In the genomic region with DNA sequence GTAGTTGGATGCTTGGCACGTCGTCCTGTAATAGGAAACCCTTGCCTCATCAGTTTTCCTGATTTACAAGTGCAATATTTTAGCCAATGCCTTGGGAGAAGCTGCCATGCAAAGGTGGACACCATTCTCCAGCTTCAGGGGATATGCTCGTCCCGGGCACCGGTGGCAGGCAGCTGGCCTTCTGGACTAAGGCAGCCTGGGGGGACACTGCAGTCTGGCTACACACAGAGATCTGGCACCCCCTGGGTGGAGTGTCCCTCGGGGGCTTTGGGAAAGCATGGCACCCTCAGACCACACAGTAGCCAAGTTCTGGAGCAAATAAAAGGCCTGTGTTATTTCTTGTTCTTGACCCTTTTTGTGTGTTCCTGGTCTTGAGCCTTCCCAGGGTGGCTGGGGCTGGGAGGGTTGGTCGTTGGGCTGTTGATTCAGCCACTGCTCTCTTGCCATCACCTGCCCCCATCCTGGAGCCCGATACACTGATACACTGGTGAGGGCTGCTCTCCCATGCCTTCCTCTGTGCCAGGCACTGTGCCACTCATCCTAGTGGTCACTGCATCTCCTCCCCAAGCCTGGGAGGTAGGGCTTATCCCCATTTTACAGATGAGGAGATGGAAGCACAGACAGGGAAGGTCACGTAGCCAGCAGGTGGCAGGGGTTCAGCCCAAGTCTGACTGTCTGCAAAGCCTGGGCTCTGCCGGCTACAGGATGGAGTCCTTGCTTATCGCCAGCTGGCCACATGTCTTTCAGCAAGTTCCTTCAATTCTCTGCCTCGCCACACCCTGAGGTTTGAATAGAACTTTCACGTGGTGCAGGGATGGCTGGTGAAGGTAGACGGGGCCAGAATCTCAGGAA, we compare ENCODE assay signal across 17 cellular contexts.
A peak's percentile ranks its signal among the peaks of the same experiment; 100 is the strongest.
DNase-seq lines count a peak whose midpoint lies in the region; ATAC-seq and TF ChIP-seq lines count a peak whose summit lies in the region.
"Had no signal": no experiment of that assay in that cellular context is flagged by ENCODE, and none has a peak within 500 bp of the region (broad histone marks: within the 10 kb centered on the region; RNA-seq: fewer than 3 reads in every experiment).

No MANE protein-coding gene starts in this region.

- TF ChIP-seq POLR2A in upper lobe of left lung (IDR thresholded peaks at IDR 0.05) (no peak), thyroid gland (IDR thresholded peaks at IDR 0.05) (no peak)

- H3K9me3 ChIP-seq in mesenchymal stem cell (ENCODE audit: control insufficient read depth, low read length) (no peaks in the 10 kb centered on the region), upper lobe of left lung (no peaks in the 10 kb centered on the region), thyroid gland (no peaks in the 10 kb centered on the region)
- H3K9me3 ChIP-seq: gastroesophageal sphincter, HAP-1 had no signal

- no peak for ATAC-seq in activated naive CD8-positive, alpha-beta T cell treated with anti-CD3 and anti-CD28 coated beads, Interleukin-2, amount 50 U/mL, for 24 hours
- ATAC-seq in upper lobe of left lung (ENCODE audit: low FRiP score in 2 of 2) = no peak
- ATAC-seq: gastroesophageal sphincter had no signal

- no peak overlapping the region for H3K23ac ChIP-seq in mesenchymal stem cell (ENCODE audit: low read length in 2 of 2)

- DNase-seq in activated naive CD8-positive, alpha-beta T cell treated with anti-CD3 and anti-CD28 coated beads for 36 hours = no peak
- DNase-seq in activated naive CD8-positive, alpha-beta T cell treated with anti-CD3 and anti-CD28 coated beads, Interleukin-2, amount 50 U/mL, for 24 hours = no peak
- DNase-seq in coronary artery (ENCODE audit: low spot score) (no peak), mesenchymal stem cell (no peak), upper lobe of left lung (no peak), NCI-H1417 (lab: John Stamatoyannopoulos, UW) (no peak), thyroid gland (no peak), ecto neural progenitor cell (ENCODE audit: low spot score) (no peak)
- DNase-seq: CD8-positive, alpha-beta memory T cell; Kasumi-1; naive B cell; NCI-H1105 treated with DMSO at 0.1 percent for 48 hours; NCI-H82; stimulated activated naive CD4-positive, alpha-beta T cell; WERI-Rb-1 had no signal

- no peak overlapping the region for H2AFZ ChIP-seq in mesenchymal stem cell (ENCODE audit: low read depth, low read length)

- peaks cover 33 to 41% of the 10 kb centered on the region in 2 experiments for H3K36me3 ChIP-seq in mesenchymal stem cell (ENCODE audit: control insufficient read depth in 1 of 2, insufficient read depth in 2 of 2, low read depth in 1 of 2, low read length in 2 of 2)
- peaks cover 21 to 49% (median 36%) of the 10 kb centered on the region in 4 donors for H3K36me3 ChIP-seq in upper lobe of left lung
- peaks cover 20 to 22% of the 10 kb centered on the region in 2 donors for H3K36me3 ChIP-seq in thyroid gland
- H3K36me3 ChIP-seq: HAP-1 had no signal

- no peak overlapping the region for H3K18ac ChIP-seq in mesenchymal stem cell (ENCODE audit: low read depth in 1 of 2, low read length in 2 of 2)

- no peaks in the 10 kb centered on the region for H3K27me3 Mint-ChIP-seq in activated naive CD8-positive, alpha-beta T cell treated with anti-CD3 and anti-CD28 coated beads for 36 hours
- H3K27me3 Mint-ChIP-seq in activated naive CD8-positive, alpha-beta T cell treated with anti-CD3 and anti-CD28 coated beads, Interleukin-2, amount 50 U/mL, for 24 hours = no peaks in the 10 kb centered on the region
- H3K27me3 Mint-ChIP-seq: naive B cell had no signal

- H3K9ac ChIP-seq in mesenchymal stem cell (ENCODE audit: low read length) = peak overlapping the region; percentile 72

- no peaks in the 10 kb centered on the region for H3K9me3 Mint-ChIP-seq in activated naive CD8-positive, alpha-beta T cell treated with anti-CD3 and anti-CD28 coated beads for 36 hours
- no peaks in the 10 kb centered on the region for H3K9me3 Mint-ChIP-seq in activated naive CD8-positive, alpha-beta T cell treated with anti-CD3 and anti-CD28 coated beads, Interleukin-2, amount 50 U/mL, for 24 hours
- H3K9me3 Mint-ChIP-seq: CD8-positive, alpha-beta memory T cell; naive B cell had no signal

- no peak overlapping the region for H3K14ac ChIP-seq in mesenchymal stem cell (ENCODE audit: low read length in 2 of 2)

- peaks cover 14% of the 10 kb centered on the region for H3K36me3 Mint-ChIP-seq in activated naive CD8-positive, alpha-beta T cell treated with anti-CD3 and anti-CD28 coated beads for 36 hours
- peaks cover 27% of the 10 kb centered on the region for H3K36me3 Mint-ChIP-seq in activated naive CD8-positive, alpha-beta T cell treated with anti-CD3 and anti-CD28 coated beads, Interleukin-2, amount 50 U/mL, for 24 hours (ENCODE audit: low read depth)

- peak overlapping the region; percentile 20 for H3K27ac Mint-ChIP-seq in activated naive CD8-positive, alpha-beta T cell treated with anti-CD3 and anti-CD28 coated beads for 36 hours
- H3K27ac Mint-ChIP-seq in activated naive CD8-positive, alpha-beta T cell treated with anti-CD3 and anti-CD28 coated beads, Interleukin-2, amount 50 U/mL, for 24 hours = no peak overlapping the region

- H4K8ac ChIP-seq in mesenchymal stem cell (ENCODE audit: low read length) = no peak overlapping the region

- 90% methylated on average over 14 of the region's 14 CpGs for WGBS in mesenchymal stem cell
- 81 to 82% methylated on average over 13 to 14 of the region's 14 CpGs for WGBS in upper lobe of left lung, 2 donors
- 88 to 89% methylated on average over 11 to 14 of the region's 14 CpGs for WGBS in thyroid gland, 2 donors

- H2BK120ac ChIP-seq in mesenchymal stem cell (ENCODE audit: low read depth, low read length) = no peak overlapping the region

- no peaks in the 10 kb centered on the region for H3K79me1 ChIP-seq in mesenchymal stem cell (replicated peaks; ENCODE audit: low read length, poor library complexity, severe bottlenecking)

- no peak overlapping the region for H2BK15ac ChIP-seq in mesenchymal stem cell (ENCODE audit: low read depth, poor library complexity, severe bottlenecking)

- intact Hi-C loops in thyroid gland (cut with DNase I) = no loop called here

- H3K4me2 ChIP-seq in mesenchymal stem cell (ENCODE audit: low read length, poor library complexity, severe bottlenecking) = peak overlapping the region; percentile 20

- H4K91ac ChIP-seq in mesenchymal stem cell (ENCODE audit: low read length) = no peak overlapping the region

- H3K4me3 Mint-ChIP-seq in activated naive CD8-positive, alpha-beta T cell treated with anti-CD3 and anti-CD28 coated beads for 36 hours = no peak overlapping the region
- no peak overlapping the region for H3K4me3 Mint-ChIP-seq in activated naive CD8-positive, alpha-beta T cell treated with anti-CD3 and anti-CD28 coated beads, Interleukin-2, amount 50 U/mL, for 24 hours
- H3K4me3 Mint-ChIP-seq: CD8-positive, alpha-beta memory T cell; naive B cell had no signal

- peak overlapping the region; percentile 14 for H2AK5ac ChIP-seq in mesenchymal stem cell (ENCODE audit: low read length, severe bottlenecking)

- no peak overlapping the region for H2BK12ac ChIP-seq in mesenchymal stem cell (ENCODE audit: low read length in 2 of 2)

- no peak for TF ChIP-seq EP300 in upper lobe of left lung (IDR thresholded peaks at IDR 0.05)

- no peak overlapping the region for H2BK5ac ChIP-seq in mesenchymal stem cell (ENCODE audit: low read depth, low read length, poor library complexity, severe bottlenecking)

- H3K4me1 Mint-ChIP-seq in activated naive CD8-positive, alpha-beta T cell treated with anti-CD3 and anti-CD28 coated beads for 36 hours = peaks cover 23% of the 10 kb centered on the region
- peaks cover 27% of the 10 kb centered on the region for H3K4me1 Mint-ChIP-seq in activated naive CD8-positive, alpha-beta T cell treated with anti-CD3 and anti-CD28 coated beads, Interleukin-2, amount 50 U/mL, for 24 hours

- no peak overlapping the region for H3K4ac ChIP-seq in mesenchymal stem cell (ENCODE audit: low read depth in 1 of 2, low read length in 2 of 2)

- peak overlapping the region; percentile 70 to 76 for H3K27ac ChIP-seq in coronary artery
- peak overlapping the region; percentile 27 for H3K27ac ChIP-seq in mesenchymal stem cell (ENCODE audit: low read length, poor library complexity, severe bottlenecking)
- peak overlapping the region in 3 of 4 donors; percentile 37 to 63 (median 51) for H3K27ac ChIP-seq in upper lobe of left lung
- no peak overlapping the region for H3K27ac ChIP-seq in thyroid gland
- H3K27ac ChIP-seq: WERI-Rb-1 had no signal

- H3K4me3 ChIP-seq in coronary artery (no peak overlapping the region), mesenchymal stem cell (ENCODE audit: insufficient read depth in 1 of 2, low read depth in 1 of 2, low read length in 2 of 2) (peak overlapping the region in 1 of 2 experiments; percentile 87), upper lobe of left lung (peak overlapping the region in 1 of 4 donors; percentile 60), thyroid gland (replicated peaks in 1 of 3) (no peak overlapping the region)
- H3K4me3 ChIP-seq: HAP-1 had no signal

- TF ChIP-seq CTCF in coronary artery (IDR thresholded peaks at IDR 0.05) (no peak), upper lobe of left lung (IDR thresholded peaks at IDR 0.05) (no peak), thyroid gland (IDR thresholded peaks at IDR 0.05) (no peak)

- H3K27me3 ChIP-seq in mesenchymal stem cell (ENCODE audit: control insufficient read depth in 1 of 2, insufficient read depth in 1 of 2, low read length in 2 of 2) = no peaks in the 10 kb centered on the region
- H3K27me3 ChIP-seq in upper lobe of left lung = no peaks in the 10 kb centered on the region
- no peaks in the 10 kb centered on the region for H3K27me3 ChIP-seq in thyroid gland
- H3K27me3 ChIP-seq: gastroesophageal sphincter had no signal

- H3K4me1 ChIP-seq in mesenchymal stem cell (ENCODE audit: control insufficient read depth, insufficient read depth, low read depth, low read length) (peaks cover 66% of the 10 kb centered on the region), upper lobe of left lung (peaks cover 41 to 59% (median 54%) of the 10 kb centered on the region in 4 donors), thyroid gland (peaks cover 10 to 43% of the 10 kb centered on the region in 2 donors)

Comparison
In these comparisons a context has a peak if more than half of its experiments do, and no peak if none do; other contexts are left out.
1. H3K27ac ChIP-seq: peak in coronary artery (2 of 2), mesenchymal stem cell (single experiment) and upper lobe of left lung (3 of 4); none in thyroid gland (0 of 3).